8 cellular contexts compared by ENCODE assay signal in the genomic region with DNA sequence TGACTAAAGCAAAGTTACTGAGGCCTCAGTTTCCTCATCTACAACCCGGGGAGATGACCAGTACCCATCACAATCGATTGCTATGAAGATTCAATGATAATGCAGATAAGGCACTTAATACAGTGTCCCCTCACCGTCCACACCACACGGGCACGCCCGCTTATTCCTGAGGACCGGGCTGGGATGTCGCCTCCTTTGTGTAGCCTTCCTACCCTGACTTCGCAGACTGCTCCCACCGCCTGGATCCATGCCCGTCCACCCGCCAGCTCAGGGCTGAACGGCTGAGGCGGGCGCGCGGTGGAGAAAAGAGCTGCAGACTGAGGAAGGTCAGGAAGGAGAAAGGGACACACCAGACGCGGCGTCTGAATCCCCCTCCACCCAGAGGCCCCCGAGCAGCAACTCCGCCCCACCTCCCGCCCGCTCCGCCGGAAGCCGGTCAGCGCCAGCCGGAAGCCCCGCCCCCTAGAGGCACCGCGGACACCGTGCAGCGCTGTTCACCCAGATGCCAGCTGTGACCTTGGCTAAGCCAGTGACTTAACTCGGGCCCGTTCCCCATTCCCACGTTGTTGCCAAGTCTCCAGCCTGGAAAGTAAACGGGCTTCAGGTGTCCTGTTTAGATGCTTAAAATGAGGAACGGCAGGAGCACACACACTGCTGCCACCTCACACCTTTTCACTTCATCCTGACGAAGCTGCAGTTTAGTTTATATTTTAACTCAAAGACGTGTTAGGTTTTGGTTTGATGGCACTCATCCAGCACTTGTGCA.
A peak's percentile ranks its signal among the peaks of the same experiment; 100 is the strongest.
DNase-seq lines count a peak whose midpoint lies in the region; ATAC-seq lines count a peak whose summit lies in the region.

A gene (minus strand): TSS at position 403 of the 766 bp plus-strand sequence.

- H3K4me1 Mint-ChIP-seq in activated CD4-positive, alpha-beta T cell treated with anti-CD3 and anti-CD28 coated beads, Interleukin-2, amount 10 ng/mL, durations not matched to agents 7 days and 5 days: peaks cover 59% of the 10 kb centered on the region

- CTCF ChIA-PET in activated CD4-positive, alpha-beta T cell treated with anti-CD3 and anti-CD28 coated beads, Interleukin-2, amount 10 ng/mL, durations not matched to agents 7 days and 5 days (lab: Charles Lee): interaction anchor here (0.6 to 1.6 kb wide), 8 partner anchors 10 to 449 kb away, joined by 3 to 6 read pairs (median 4); no protein-coding TSS in a partner anchor

- DNase-seq in ACHN (peak; percentile 91), NCI-H524 (lab: John Stamatoyannopoulos, UW) (peak; percentile 45 to 76), cortex of kidney (lab: John Stamatoyannopoulos, UW) (peak; percentile 63), left lobe of liver (ENCODE audit: low spot score) (peak; percentile 94)
- peak; percentile 91 for DNase-seq in activated CD4-positive, alpha-beta T cell treated with anti-CD3 and anti-CD28 coated beads, Interleukin-2, amount 10 ng/mL, durations not matched to agents 7 days and 5 days
- DNase-seq in stimulated activated CD4-positive, alpha-beta T cell treated with anti-CD3 and anti-CD28 coated beads, Interleukin-1b, Interleukin-23, amount 100 ng/mL, for 48 hours: peak; percentile 90

- H3K9me3 Mint-ChIP-seq in activated CD4-positive, alpha-beta T cell treated with anti-CD3 and anti-CD28 coated beads, Interleukin-2, amount 10 ng/mL, durations not matched to agents 7 days and 5 days: no peaks in the 10 kb centered on the region

- ATAC-seq in GM18868 (IDR thresholded peaks at IDR 0.05; ENCODE audit: unreplicated experiment) (peak; percentile 87), HG03196 (IDR thresholded peaks at IDR 0.05; ENCODE audit: unreplicated experiment) (peak; percentile 91), left lobe of liver (peak; percentile 99)

- in situ Hi-C loops in ACHN (cut with HindIII; ENCODE audit: low pct_ligation_motif_present, low pct_unique_long_range_greater_than_20kb, low sequenced_read_pairs): no loop called here

- H3K4me3 Mint-ChIP-seq in activated CD4-positive, alpha-beta T cell treated with anti-CD3 and anti-CD28 coated beads, Interleukin-2, amount 10 ng/mL, durations not matched to agents 7 days and 5 days: peak within 1 kb of the TSS; percentile 77

- peaks cover 50% of the 10 kb centered on the region for H3K36me3 Mint-ChIP-seq in activated CD4-positive, alpha-beta T cell treated with anti-CD3 and anti-CD28 coated beads, Interleukin-2, amount 10 ng/mL, durations not matched to agents 7 days and 5 days (ENCODE audit: low read depth)

- peak within 1 kb of the TSS; percentile 86 for H3K27ac Mint-ChIP-seq in activated CD4-positive, alpha-beta T cell treated with anti-CD3 and anti-CD28 coated beads, Interleukin-2, amount 10 ng/mL, durations not matched to agents 7 days and 5 days

- POLR2A ChIA-PET in activated CD4-positive, alpha-beta T cell treated with anti-CD3 and anti-CD28 coated beads, Interleukin-2, amount 10 ng/mL, durations not matched to agents 7 days and 5 days (lab: Charles Lee): interaction anchor here (0.8 kb wide), 1 partner anchor 16 kb away, joined by 3 read pairs; no protein-coding TSS in a partner anchor

- H3K27me3 Mint-ChIP-seq in activated CD4-positive, alpha-beta T cell treated with anti-CD3 and anti-CD28 coated beads, Interleukin-2, amount 10 ng/mL, durations not matched to agents 7 days and 5 days: no peaks in the 10 kb centered on the region

Comparison
In these comparisons a context has a peak if more than half of its experiments do, and no peak if none do; other contexts are left out.
1. Peak in every context shown above with its lines: DNase-seq and ATAC-seq.